ENCODE assay signal across 8 cellular contexts in the genomic region with DNA sequence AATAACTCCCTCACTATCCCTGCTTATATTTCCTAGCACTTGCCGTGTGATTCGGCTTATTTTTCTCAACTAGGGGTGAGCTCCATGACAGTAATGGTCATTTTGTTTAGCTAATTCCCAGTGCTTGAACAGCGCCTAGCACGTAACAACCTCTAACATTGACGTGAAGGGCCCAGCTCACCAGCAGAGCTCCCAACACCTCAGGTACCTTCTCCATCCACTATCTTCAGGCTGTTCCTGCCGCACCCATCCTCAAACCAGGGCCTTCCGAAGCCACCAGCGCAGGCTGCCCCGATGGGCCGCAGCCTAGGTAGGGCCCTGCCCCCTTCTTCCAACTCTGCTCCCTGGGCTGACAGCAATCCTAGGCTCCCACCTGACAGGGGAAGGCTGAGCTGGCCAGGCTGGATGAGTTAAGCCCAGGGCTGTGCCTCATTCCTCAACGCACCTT. TPM values are rescaled to one million over a fixed set of nuclear protein-coding genes. Genes with fewer than 3 reads are reported as not detected.
A peak's percentile ranks its signal among the peaks of the same experiment; 100 is the strongest.
DNase-seq lines count a peak whose midpoint lies in the region; ATAC-seq, FAIRE-seq and TF ChIP-seq lines count a peak whose summit lies in the region.

No MANE protein-coding gene starts in this region.

- H3K4me1 Mint-ChIP-seq in nephron: peaks cover 37% of the 10 kb centered on the region

- POLR2A ChIA-PET in SK-N-SH (lab: Yijun Ruan, JAX): interaction anchor here (0.6 to 4.1 kb wide), 17 partner anchors 10 to 525 kb away, joined by 3 to 35 read pairs (median 4); a partner anchor contains a TSS

- H3K9ac ChIP-seq in SK-N-SH: peak overlapping the region; percentile 93

- CTCF ChIA-PET in SK-N-SH (lab: Yijun Ruan, JAX): interaction anchor here (0.7 to 3.0 kb wide), 17 partner anchors 10 to 470 kb away, joined by 3 to 30 read pairs (median 6); a partner anchor contains a TSS

- H3K9me2 ChIP-seq in SK-N-SH: no peaks in the 10 kb centered on the region

- H3K27ac Mint-ChIP-seq in nephron: peak overlapping the region; percentile 97 to 99 (median 99)

- no peaks in the 10 kb centered on the region for H3K9me3 Mint-ChIP-seq in nephron

- H2AFZ ChIP-seq in SK-N-SH (ENCODE audit: low read depth): peak overlapping the region; percentile 81

- peaks cover 8 to 19% of the 10 kb centered on the region in 2 experiments for H3K4me1 ChIP-seq in SK-N-SH (ENCODE audit: control insufficient read depth in 1 of 2, insufficient read depth in 2 of 2, low read depth in 1 of 2, low read length in 1 of 2)
- peaks cover 0 to 6% of the 10 kb centered on the region in 2 donors for H3K4me1 ChIP-seq in esophagus (ENCODE audit: control insufficient read depth in 2 of 2, insufficient read depth in 2 of 2, low read length in 1 of 2)

- peaks cover 44% of the 10 kb centered on the region for H3K79me2 ChIP-seq in SK-N-SH (ENCODE audit: insufficient read depth)

- TF ChIP-seq CTCF in SK-N-SH (IDR thresholded peaks at IDR 0.05) (no peak), nephron (IDR thresholded peaks at IDR 0.05; ENCODE audit: unreplicated experiment in 3 of 3) (no peak)

- WGBS in SK-N-SH (ENCODE audit: low lambda C conversion rate): 8% methylated on average over 10 of the region's 11 CpGs
- 20 to 27% methylated on average over 11 of the region's 11 CpGs for WGBS in esophagus, 2 donors

- H3K36me3 Mint-ChIP-seq in nephron (ENCODE audit: low read depth): peaks cover 29% of the 10 kb centered on the region

- no peak for TF ChIP-seq POLR2A in GM12892 (IDR thresholded peaks at IDR 0.05; ENCODE audit: low read depth, low read length)

- TF ChIP-seq EP300 in SK-N-SH (IDR thresholded peaks at IDR 0.05; ENCODE audit: borderline replicate concordance in 1 of 2, low read depth in 1 of 2, low read length in 1 of 2): no peak

- peak overlapping the region; percentile 100 for H3K4me2 ChIP-seq in SK-N-SH

- H3F3A ChIP-seq in SK-N-SH (replicated peaks; ENCODE audit: insufficient read depth): peaks cover 37% of the 10 kb centered on the region

- peaks cover 37% of the 10 kb centered on the region for H4K20me1 ChIP-seq in SK-N-SH (ENCODE audit: insufficient read depth)

- TF ChIP-seq RAD21 in SK-N-SH (IDR thresholded peaks at IDR 0.05; ENCODE audit: low read length): no peak

- no peaks in the 10 kb centered on the region for H3K27me3 Mint-ChIP-seq in nephron (ENCODE audit: low read depth)

- H3K27me3 ChIP-seq in SK-N-SH (ENCODE audit: insufficient read depth): no peaks in the 10 kb centered on the region
- no peaks in the 10 kb centered on the region for H3K27me3 ChIP-seq in esophagus (ENCODE audit: control insufficient read depth in 1 of 2, insufficient read depth in 2 of 2, low read length in 2 of 2)

- no peak for FAIRE-seq in GM12892 (lab: Jason Lieb, UNC)

- ATAC-seq in GM18498 (IDR thresholded peaks at IDR 0.05; ENCODE audit: unreplicated experiment): no peak
- ATAC-seq in GM18907 (IDR thresholded peaks at IDR 0.05; ENCODE audit: unreplicated experiment): no peak

- H3K9me3 ChIP-seq in SK-N-SH (no peaks in the 10 kb centered on the region), esophagus (ENCODE audit: control insufficient read depth in 2 of 2, insufficient read depth in 1 of 2, low read depth in 1 of 2, low read length in 1 of 2) (no peaks in the 10 kb centered on the region)

- peak; percentile 37 for DNase-seq in GM12892 (ENCODE audit: insufficient read length)
- peak; percentile 62 for DNase-seq in SK-N-SH
- no peak for DNase-seq in SHP77 (lab: John Stamatoyannopoulos, UW)
- DNase-seq in NCI-H2081 treated with DMSO at 0.1 percent for 48 hours (lab: John Stamatoyannopoulos, UW): no peak

- H3K4me3 Mint-ChIP-seq in nephron: peak overlapping the region; percentile 97 to 99 (median 98)

- peak overlapping the region; percentile 72 to 100 for H3K4me3 ChIP-seq in SK-N-SH (ENCODE audit: low read depth in 2 of 2, low read length in 1 of 2)
- H3K4me3 ChIP-seq in esophagus (ENCODE audit: low read depth in 1 of 2, low read length in 2 of 2): peak overlapping the region; percentile 93 to 95

- H3K36me3 ChIP-seq in SK-N-SH (replicated peaks in 1 of 2; ENCODE audit: control insufficient read depth in 1 of 2, insufficient read depth in 2 of 2, low read length in 1 of 2) (peaks cover 29 to 35% of the 10 kb centered on the region in 2 experiments), esophagus (ENCODE audit: control insufficient read depth in 2 of 2, insufficient read depth in 2 of 2, low read length in 1 of 2) (peaks cover 18 to 20% of the 10 kb centered on the region in 2 donors)

- H3K27ac ChIP-seq in SK-N-SH (ENCODE audit: low read depth in 2 of 2, low read length in 1 of 2) (peak overlapping the region; percentile 84 to 95), esophagus (ENCODE audit: low read depth in 2 of 2, low read length in 1 of 2) (peak overlapping the region; percentile 92 to 96)

TF ChIP-seq in SK-N-SH, 30 proteins besides CTCF, POLR2A, EP300 and RAD21:
- TF ChIP-seq, protein P1, sequence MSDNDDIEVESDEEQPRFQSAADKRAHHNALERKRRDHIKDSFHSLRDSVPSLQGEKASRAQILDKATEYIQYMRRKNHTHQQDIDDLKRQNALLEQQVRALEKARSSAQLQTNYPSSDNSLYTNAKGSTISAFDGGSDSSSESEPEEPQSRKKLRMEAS (IDR thresholded peaks at IDR 0.05; ENCODE audit: low read depth): 0 out of 2 replicates have a peak, but pooled peaks have one; percentile 16
- TF ChIP-seq FOXM1 (IDR thresholded peaks at IDR 0.05; ENCODE audit: low read depth): no peak
- no peak for TF ChIP-seq CHD2 (IDR thresholded peaks at IDR 0.05; ENCODE audit: low read length, partially characterized antibody)

RNA-seq across cellular contexts. Expression of a gene that starts 0.8 kb away (rescaled TPM):
- polyA plus RNA-seq in GM12892 (2012; ENCODE audit: missing spikeins): 10,271 TPM
- polyA plus RNA-seq in SK-N-SH (2012; rRNA removed): 8,662 and 9,168 TPM in 2 replicates
- polyA plus RNA-seq in SK-N-SH (2012; cell fraction: cytosol; rRNA removed): 12,330 and 13,920 TPM in 2 replicates
- 1,411 and 1,629 TPM in 2 replicates for polyA plus RNA-seq in SK-N-SH (2012; cell fraction: nucleus; rRNA removed)
- polyA plus RNA-seq in esophagus: 1,000 to 10,000 TPM; 2,885 to 4,224 TPM

Comparison
In these comparisons a context has a peak if more than half of its experiments do, and no peak if none do; other contexts are left out.
1. DNase-seq: peak in GM12892 (single experiment) and SK-N-SH (single experiment); none in SHP77 (0 of 2) and NCI-H2081 treated with DMSO at 0.1 percent for 48 hours (single experiment).